In genomic region chr2:239361311-239361642, GRCh38 we compare ENCODE assay signal across 15 cellular contexts. TPM values are rescaled to one million over a fixed set of nuclear protein-coding genes. Genes with fewer than 3 reads are reported as not detected.
DNase-seq lines count a peak whose midpoint lies in the region; ATAC-seq, FAIRE-seq and TF ChIP-seq lines count a peak whose summit lies in the region.
"Had no signal": no experiment of that assay in that cellular context is flagged by ENCODE, and none has a peak within 500 bp of the region (broad histone marks: within the 10 kb centered on the region; RNA-seq: fewer than 3 reads in every experiment).

No MANE protein-coding gene starts in this region.

- CTCF ChIA-PET in HepG2 (lab: Yijun Ruan, JAX; ENCODE audit: low intra/inter-chr PET ratio, low total read pairs), result no interaction called here

- no peak overlapping the region for H3K4me2 ChIP-seq in HepG2 (ENCODE audit: low read depth, low read length)
- H3K4me2 ChIP-seq: KMS-11 had no signal

- TF ChIP-seq CTCF in HepG2 (CRISPR knock-in tag; IDR thresholded peaks at IDR 0.05), result no peak
- TF ChIP-seq CTCF in right lobe of liver (IDR thresholded peaks at IDR 0.05), result no peak
- peak; percentile 61 for TF ChIP-seq CTCF in chondrocyte (IDR thresholded peaks at IDR 0.05)
- TF ChIP-seq CTCF in kidney epithelial cell (IDR thresholded peaks at IDR 0.05; ENCODE audit: insufficient read depth, low read length, poor library complexity, severe bottlenecking), result peak; percentile 16
- no peak for TF ChIP-seq CTCF in body of pancreas (IDR thresholded peaks at IDR 0.05)

- TF ChIP-seq RAD21 in HepG2 (CRISPR knock-in tag; IDR thresholded peaks at IDR 0.05), result no peak

- H3K4me3 ChIP-seq in HepG2 (replicated peaks in 1 of 3; ENCODE audit: insufficient read depth in 1 of 3, low read depth in 2 of 3, low read length in 3 of 3), result no peak overlapping the region
- H3K4me3 ChIP-seq in right lobe of liver, result no peak overlapping the region
- no peak overlapping the region for H3K4me3 ChIP-seq in kidney epithelial cell (ENCODE audit: low read depth, low read length)
- no peak overlapping the region for H3K4me3 ChIP-seq in body of pancreas
- H3K4me3 ChIP-seq: thyroid gland had no signal

- H3K36me3 ChIP-seq in HepG2 (replicated peaks in 1 of 2; ENCODE audit: control insufficient read depth in 1 of 2, insufficient read depth in 2 of 2, low read length in 2 of 2) (no peaks in the 10 kb centered on the region; a peak in 1 of 5 replicates), right lobe of liver (no peaks in the 10 kb centered on the region), kidney epithelial cell (ENCODE audit: control insufficient read depth, insufficient read depth, low read length) (no peaks in the 10 kb centered on the region), body of pancreas (replicated peaks in 1 of 2; ENCODE audit: insufficient read depth in 1 of 2, low read depth in 2 of 2) (no peaks in the 10 kb centered on the region)
- H3K36me3 ChIP-seq: thyroid gland, WERI-Rb-1 had no signal

- H3K36me3 Mint-ChIP-seq in chondrocyte (ENCODE audit: low read depth), result no peaks in the 10 kb centered on the region
- H3K36me3 Mint-ChIP-seq in stimulated activated naive B cell treated with anti-CD40 and anti-IgM and Interleukin-4, amounts not matched to agents 10 μg/mL and 1 μg/mL and 100 μg/mL, for 72 hours, result peaks cover 9 to 17% of the 10 kb centered on the region in 2 donors
- H3K36me3 Mint-ChIP-seq: natural killer cell treated with Interleukin-12 subunit alpha and Interleukin-12 subunit beta and Interleukin-15 and Interleukin-18, amount 100 ng/mL, for 72 hours had no signal

- H3K4me1 ChIP-seq in HepG2 (ENCODE audit: insufficient read depth, low read length), result peaks cover 10% of the 10 kb centered on the region
- peaks cover 0 to 15% (median 8%) of the 10 kb centered on the region in 4 donors for H3K4me1 ChIP-seq in right lobe of liver
- no peaks in the 10 kb centered on the region for H3K4me1 ChIP-seq in body of pancreas

- H3K9ac ChIP-seq in HepG2 (ENCODE audit: insufficient read depth, low read depth, low read length), result no peak overlapping the region
- H3K9ac ChIP-seq: KMS-11 had no signal

- peak; percentile 68 for ATAC-seq in HepG2
- ATAC-seq in right lobe of liver, result no peak
- no peak for ATAC-seq in GM18511 (IDR thresholded peaks at IDR 0.05; ENCODE audit: unreplicated experiment)
- ATAC-seq in body of pancreas, result no peak
- ATAC-seq in stimulated activated naive B cell treated with anti-CD40 and anti-IgM and Interleukin-4, amounts not matched to agents 10 μg/mL and 1 μg/mL and 100 μg/mL, for 72 hours (replicated peaks), result no peak
- ATAC-seq: natural killer cell treated with Interleukin-12 subunit alpha and Interleukin-12 subunit beta and Interleukin-15 and Interleukin-18, amount 100 ng/mL, for 72 hours had no signal

- H3K27me3 ChIP-seq in HepG2 (ENCODE audit: control insufficient read depth in 1 of 2, insufficient read depth in 2 of 2, low read length in 2 of 2) (no peaks in the 10 kb centered on the region), right lobe of liver (no peaks in the 10 kb centered on the region), kidney epithelial cell (ENCODE audit: control insufficient read depth, insufficient read depth, low read length) (no peaks in the 10 kb centered on the region), body of pancreas (no peaks in the 10 kb centered on the region)
- H3K27me3 ChIP-seq: thyroid gland had no signal

- no peak for TF ChIP-seq EP300 in HepG2 (IDR thresholded peaks at IDR 0.05; ENCODE audit: low read depth in 2 of 2, low read length in 2 of 2)
- no peak for TF ChIP-seq EP300 in HepG2 (CRISPR knock-in tag; IDR thresholded peaks at IDR 0.05; ENCODE audit: borderline replicate concordance)

- TF ChIP-seq POLR2A in HepG2 (IDR thresholded peaks at IDR 0.05; ENCODE audit: insufficient read depth in 1 of 2, low read depth in 2 of 2, low read length in 2 of 2), result no peak
- TF ChIP-seq POLR2A in right lobe of liver (IDR thresholded peaks at IDR 0.05), result no peak
- TF ChIP-seq POLR2A in body of pancreas (IDR thresholded peaks at IDR 0.05), result no peak

- no peak overlapping the region for H3K4me3 Mint-ChIP-seq in chondrocyte (ENCODE audit: unreplicated experiment)
- H3K4me3 Mint-ChIP-seq in stimulated activated naive B cell treated with anti-CD40 and anti-IgM and Interleukin-4, amounts not matched to agents 10 μg/mL and 1 μg/mL and 100 μg/mL, for 72 hours, result no peak overlapping the region
- H3K4me3 Mint-ChIP-seq: natural killer cell treated with Interleukin-12 subunit alpha and Interleukin-12 subunit beta and Interleukin-15 and Interleukin-18, amount 100 ng/mL, for 72 hours had no signal

- no peak overlapping the region for H3K27ac ChIP-seq in HepG2 (ENCODE audit: extremely low read length, insufficient read depth, low read length)
- H3K27ac ChIP-seq in right lobe of liver, result no peak overlapping the region
- H3K27ac ChIP-seq in body of pancreas, result no peak overlapping the region
- H3K27ac ChIP-seq: KMS-11, thyroid gland, WERI-Rb-1 had no signal

- H3K27me3 Mint-ChIP-seq in chondrocyte (ENCODE audit: low read depth), result no peaks in the 10 kb centered on the region
- H3K27me3 Mint-ChIP-seq in stimulated activated naive B cell treated with anti-CD40 and anti-IgM and Interleukin-4, amounts not matched to agents 10 μg/mL and 1 μg/mL and 100 μg/mL, for 72 hours, result no peaks in the 10 kb centered on the region
- H3K27me3 Mint-ChIP-seq: natural killer cell treated with Interleukin-12 subunit alpha and Interleukin-12 subunit beta and Interleukin-15 and Interleukin-18, amount 100 ng/mL, for 72 hours had no signal

- in situ Hi-C loops in HepG2 (cut with HindIII; ENCODE audit: extremely low pct_ligation_motif_present, low pct_unique_long_range_greater_than_20kb), result no loop called here

- 82% methylated on average over 3 of the region's 3 CpGs for WGBS in HepG2 (ENCODE audit: low lambda C conversion rate)
- 72% methylated on average over 3 of the region's 3 CpGs for WGBS in right lobe of liver (ENCODE audit: insufficient coverage, low coverage, low lambda C conversion rate, missing lambda C conversion rate)
- 67 to 73% methylated on average over 3 of the region's 3 CpGs for WGBS in body of pancreas, 2 donors

- H3K9me3 ChIP-seq in HepG2 (ENCODE audit: low read length) (no peaks in the 10 kb centered on the region), right lobe of liver (no peaks in the 10 kb centered on the region), body of pancreas (no peaks in the 10 kb centered on the region)
- H3K9me3 ChIP-seq: thyroid gland had no signal

- H3K27ac Mint-ChIP-seq in chondrocyte (ENCODE audit: unreplicated experiment), result no peak overlapping the region
- H3K27ac Mint-ChIP-seq in stimulated activated naive B cell treated with anti-CD40 and anti-IgM and Interleukin-4, amounts not matched to agents 10 μg/mL and 1 μg/mL and 100 μg/mL, for 72 hours, result no peak overlapping the region
- H3K27ac Mint-ChIP-seq: natural killer cell treated with Interleukin-12 subunit alpha and Interleukin-12 subunit beta and Interleukin-15 and Interleukin-18, amount 100 ng/mL, for 72 hours had no signal

- peaks cover 57% of the 10 kb centered on the region for H3K79me2 ChIP-seq in HepG2 (ENCODE audit: insufficient read depth, low read length)

- DNase-seq in HepG2 (ENCODE audit: low spot score) (no peak), right lobe of liver (no peak), chondrocyte (ENCODE audit: low spot score) (no peak), kidney epithelial cell (ENCODE audit: low read depth) (no peak), Ammon's horn (ENCODE audit: low spot score) (no peak), body of pancreas (no peak)
- no peak for DNase-seq in stimulated activated naive B cell treated with anti-CD40 and anti-IgM and Interleukin-4, amounts not matched to agents 10 μg/mL and 1 μg/mL and 100 μg/mL, for 72 hours
- DNase-seq: amniotic stem cell, thyroid gland, WERI-Rb-1 had no signal

- H3K9me3 Mint-ChIP-seq in chondrocyte (ENCODE audit: low read depth), result no peaks in the 10 kb centered on the region
- no peaks in the 10 kb centered on the region for H3K9me3 Mint-ChIP-seq in stimulated activated naive B cell treated with anti-CD40 and anti-IgM and Interleukin-4, amounts not matched to agents 10 μg/mL and 1 μg/mL and 100 μg/mL, for 72 hours
- H3K9me3 Mint-ChIP-seq: natural killer cell treated with Interleukin-12 subunit alpha and Interleukin-12 subunit beta and Interleukin-15 and Interleukin-18, amount 100 ng/mL, for 72 hours had no signal

- peaks cover 24% of the 10 kb centered on the region for H4K20me1 ChIP-seq in HepG2 (ENCODE audit: insufficient read depth, low read length)

- peaks cover 9% of the 10 kb centered on the region for H3K4me1 Mint-ChIP-seq in chondrocyte (ENCODE audit: low read depth)
- peaks cover 14 to 20% of the 10 kb centered on the region in 2 donors for H3K4me1 Mint-ChIP-seq in stimulated activated naive B cell treated with anti-CD40 and anti-IgM and Interleukin-4, amounts not matched to agents 10 μg/mL and 1 μg/mL and 100 μg/mL, for 72 hours

- intact Hi-C loops in HepG2 (cut with micrococcal nuclease; ENCODE audit: unreplicated experiment) (no loop called here), right lobe of liver (cut with DNase I) (no loop called here), body of pancreas (cut with DNase I) (no loop called here)

- H2AFZ ChIP-seq in HepG2 (ENCODE audit: low read length), result no peak overlapping the region

- BruUV-seq in HepG2 (replicated peaks; lab: Mats Ljungman, UMichigan), result no TSS peak

- no peak for FAIRE-seq in HepG2 (lab: Jason Lieb, UNC)
- FAIRE-seq: A204.1, endometrium had no signal

- POLR2A ChIA-PET in HepG2 (lab: Yijun Ruan, JAX), result no interaction called here

RNA-seq across cellular contexts. Expression of gene HDAC4, which starts 39.5 kb away (rescaled TPM):
- 9.1 and 10.1 TPM in 2 replicates for total RNA-seq in HepG2 (2016; rRNA removed; fragmentation: Illumina TruSeq; extraction: Trizol)
- total RNA-seq in HepG2 (2016; cell fraction: cytosol; rRNA removed; fragmentation: Illumina TruSeq; extraction: Trizol; ENCODE audit: low read depth), result 19.0 and 23.2 TPM in 2 replicates
- 8.7 and 10.2 TPM in 2 replicates for total RNA-seq in HepG2 (2016; cell fraction: insoluble cytoplasmic fraction; rRNA removed; fragmentation: Illumina TruSeq; extraction: Trizol)
- total RNA-seq in HepG2 (2016; cell fraction: membrane; rRNA removed; fragmentation: Illumina TruSeq; extraction: Trizol), result 8.0 and 11.2 TPM in 2 replicates
- 14.9 and 20.4 TPM in 2 replicates for total RNA-seq in HepG2 (2016; cell fraction: nucleus; rRNA removed; fragmentation: Illumina TruSeq; extraction: Trizol)
- polyA plus RNA-seq in HepG2 (2011; rRNA removed), result 11.5 and 11.9 TPM in 2 replicates
- 6.8 and 7.6 TPM in 2 replicates for polyA plus RNA-seq in HepG2 (2011; cell fraction: cytosol; rRNA removed)
- polyA plus RNA-seq in HepG2 (2011; cell fraction: nucleus; rRNA removed), result 60.5 and 78.4 TPM in 2 replicates
- polyA plus RNA-seq in HepG2 (2012), result 8.7 and 10.7 TPM in 2 replicates
- 0.57 and 0.92 TPM in 2 replicates for polyA plus RNA-seq in HepG2 (2016; cell fraction: cytosol; fragmentation: Illumina TruSeq; extraction: Trizol; ENCODE audit: low read depth)
- polyA plus RNA-seq in HepG2 (2016; cell fraction: insoluble cytoplasmic fraction; fragmentation: Illumina TruSeq; extraction: Trizol; ENCODE audit: low read depth), result 5.1 and 7.0 TPM in 2 replicates
- polyA plus RNA-seq in HepG2 (2016; cell fraction: membrane; fragmentation: Illumina TruSeq; extraction: Trizol; ENCODE audit: low read depth), result 1.6 and 2.5 TPM in 2 replicates
- polyA plus RNA-seq in HepG2 (2016; cell fraction: nucleus; fragmentation: Illumina TruSeq; extraction: Trizol; ENCODE audit: insufficient read depth, low read depth), result 12.4 and 16.1 TPM in 2 replicates
- polyA minus RNA-seq in HepG2 (2011; rRNA and poly(A)+ RNA removed; ENCODE audit: low replicate concordance), result 27.5 and 29.0 TPM in 2 replicates
- 10.9 and 14.4 TPM in 2 replicates for polyA minus RNA-seq in HepG2 (2011; cell fraction: cytosol; rRNA and poly(A)+ RNA removed)
- 64.9 and 80.1 TPM in 2 replicates for polyA minus RNA-seq in HepG2 (2011; cell fraction: nucleus; rRNA and poly(A)+ RNA removed)
- 10 to 100 TPM in 5 of 6 experiments, 1 to 10 TPM in 1; 8.9 to 22.4 (median 14.7) TPM for total RNA-seq in right lobe of liver
- 16.4 to 27.0 TPM (median 22.3 TPM) in 3 replicates for total RNA-seq in chondrocyte
- 6.8 and 7.8 TPM in 2 replicates for total RNA-seq in kidney epithelial cell
- 100 to 1,000 TPM in 1 of 2 donors, 1 to 10 TPM in 1; 9.3 to 139 TPM for total RNA-seq in body of pancreas

Comparison
In these comparisons a context has a peak if more than half of its experiments do, and no peak if none do; other contexts are left out.
1. CTCF ChIP-seq: peak in chondrocyte (single experiment) and kidney epithelial cell (single experiment); none in HepG2 (single experiment), right lobe of liver (0 of 4) and body of pancreas (0 of 7).